ENCODE assay signal across 22 cellular contexts in genomic region chr7:44315504-44315903, GRCh38.
"Had no signal": no experiment of that assay in that cellular context is flagged by ENCODE, and none has a peak within 500 bp of the region (broad histone marks: within the 10 kb centered on the region; RNA-seq: fewer than 3 reads in every experiment).

No MANE protein-coding gene starts in this region.

- H3K27me3 ChIP-seq: MG63 had no signal

- H3K4me3 ChIP-seq: MG63 had no signal

- DNase-seq: IMR-90, Karpas-422, KG1, MG63, NCI-H1092, NCI-H1105 treated with DMSO at 0.1 percent for 48 hours, NCI-H1417 treated with DMSO at 0.1 percent for 48 hours, NCI-H187, NCI-H2029, NCI-H2081 treated with DMSO at 0.1 percent for 48 hours, NCI-H2171, NCI-H226, NCI-H446, NCI-H510A, NCI-H524 treated with DMSO at 0.1 percent for 48 hours, NCI-H69, NCI-H774, SHP77, SK-N-SH, SW 1271 had no signal

- H3K27ac ChIP-seq: RWPE1 had no signal

- ATAC-seq: HepG2 had no signal

- H3K36me3 ChIP-seq: MG63 had no signal

- FAIRE-seq: HepG2 had no signal

- H3K9me3 ChIP-seq: MG63, SK-N-SH had no signal
